Comparison of ENCODE assay signal across 1 cellular context in the genomic region with DNA sequence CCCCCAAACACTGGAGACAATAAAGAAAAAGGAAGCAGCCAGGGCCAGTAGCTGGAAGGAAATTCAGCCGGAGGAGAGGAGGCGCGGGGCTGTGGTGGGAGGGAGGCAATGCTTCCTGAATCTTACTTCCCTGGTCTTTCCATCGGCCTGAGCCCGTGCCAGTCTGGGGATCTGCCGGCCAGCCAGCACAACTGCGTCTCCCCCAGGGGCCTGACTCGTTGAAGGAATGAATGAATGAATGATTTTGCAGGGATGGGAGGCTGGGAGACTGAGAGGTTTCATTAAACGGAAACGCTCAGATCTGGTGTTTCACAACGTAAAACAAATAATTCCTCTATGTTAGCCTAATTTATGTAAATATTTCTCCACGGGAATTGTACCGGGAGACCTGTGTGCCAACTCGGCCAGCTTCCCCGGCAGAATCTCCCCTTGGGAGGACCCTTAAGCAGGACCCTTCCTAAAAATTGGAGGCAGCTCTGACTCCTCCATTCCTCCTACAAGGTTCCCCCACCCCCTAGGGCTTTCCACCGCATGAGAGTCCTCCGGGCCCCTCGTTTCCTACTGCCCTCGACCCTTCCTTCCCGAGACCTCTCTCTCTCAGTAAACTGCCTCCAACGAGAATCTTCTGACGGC.
TF ChIP-seq lines count a peak whose summit lies in the region.

No MANE protein-coding gene starts in this region.

TF ChIP-seq in GM23338, 12 proteins besides CTCF, POLR2A, EP300 and RAD21 (continued from another document):
- TF ChIP-seq, protein P1, sequence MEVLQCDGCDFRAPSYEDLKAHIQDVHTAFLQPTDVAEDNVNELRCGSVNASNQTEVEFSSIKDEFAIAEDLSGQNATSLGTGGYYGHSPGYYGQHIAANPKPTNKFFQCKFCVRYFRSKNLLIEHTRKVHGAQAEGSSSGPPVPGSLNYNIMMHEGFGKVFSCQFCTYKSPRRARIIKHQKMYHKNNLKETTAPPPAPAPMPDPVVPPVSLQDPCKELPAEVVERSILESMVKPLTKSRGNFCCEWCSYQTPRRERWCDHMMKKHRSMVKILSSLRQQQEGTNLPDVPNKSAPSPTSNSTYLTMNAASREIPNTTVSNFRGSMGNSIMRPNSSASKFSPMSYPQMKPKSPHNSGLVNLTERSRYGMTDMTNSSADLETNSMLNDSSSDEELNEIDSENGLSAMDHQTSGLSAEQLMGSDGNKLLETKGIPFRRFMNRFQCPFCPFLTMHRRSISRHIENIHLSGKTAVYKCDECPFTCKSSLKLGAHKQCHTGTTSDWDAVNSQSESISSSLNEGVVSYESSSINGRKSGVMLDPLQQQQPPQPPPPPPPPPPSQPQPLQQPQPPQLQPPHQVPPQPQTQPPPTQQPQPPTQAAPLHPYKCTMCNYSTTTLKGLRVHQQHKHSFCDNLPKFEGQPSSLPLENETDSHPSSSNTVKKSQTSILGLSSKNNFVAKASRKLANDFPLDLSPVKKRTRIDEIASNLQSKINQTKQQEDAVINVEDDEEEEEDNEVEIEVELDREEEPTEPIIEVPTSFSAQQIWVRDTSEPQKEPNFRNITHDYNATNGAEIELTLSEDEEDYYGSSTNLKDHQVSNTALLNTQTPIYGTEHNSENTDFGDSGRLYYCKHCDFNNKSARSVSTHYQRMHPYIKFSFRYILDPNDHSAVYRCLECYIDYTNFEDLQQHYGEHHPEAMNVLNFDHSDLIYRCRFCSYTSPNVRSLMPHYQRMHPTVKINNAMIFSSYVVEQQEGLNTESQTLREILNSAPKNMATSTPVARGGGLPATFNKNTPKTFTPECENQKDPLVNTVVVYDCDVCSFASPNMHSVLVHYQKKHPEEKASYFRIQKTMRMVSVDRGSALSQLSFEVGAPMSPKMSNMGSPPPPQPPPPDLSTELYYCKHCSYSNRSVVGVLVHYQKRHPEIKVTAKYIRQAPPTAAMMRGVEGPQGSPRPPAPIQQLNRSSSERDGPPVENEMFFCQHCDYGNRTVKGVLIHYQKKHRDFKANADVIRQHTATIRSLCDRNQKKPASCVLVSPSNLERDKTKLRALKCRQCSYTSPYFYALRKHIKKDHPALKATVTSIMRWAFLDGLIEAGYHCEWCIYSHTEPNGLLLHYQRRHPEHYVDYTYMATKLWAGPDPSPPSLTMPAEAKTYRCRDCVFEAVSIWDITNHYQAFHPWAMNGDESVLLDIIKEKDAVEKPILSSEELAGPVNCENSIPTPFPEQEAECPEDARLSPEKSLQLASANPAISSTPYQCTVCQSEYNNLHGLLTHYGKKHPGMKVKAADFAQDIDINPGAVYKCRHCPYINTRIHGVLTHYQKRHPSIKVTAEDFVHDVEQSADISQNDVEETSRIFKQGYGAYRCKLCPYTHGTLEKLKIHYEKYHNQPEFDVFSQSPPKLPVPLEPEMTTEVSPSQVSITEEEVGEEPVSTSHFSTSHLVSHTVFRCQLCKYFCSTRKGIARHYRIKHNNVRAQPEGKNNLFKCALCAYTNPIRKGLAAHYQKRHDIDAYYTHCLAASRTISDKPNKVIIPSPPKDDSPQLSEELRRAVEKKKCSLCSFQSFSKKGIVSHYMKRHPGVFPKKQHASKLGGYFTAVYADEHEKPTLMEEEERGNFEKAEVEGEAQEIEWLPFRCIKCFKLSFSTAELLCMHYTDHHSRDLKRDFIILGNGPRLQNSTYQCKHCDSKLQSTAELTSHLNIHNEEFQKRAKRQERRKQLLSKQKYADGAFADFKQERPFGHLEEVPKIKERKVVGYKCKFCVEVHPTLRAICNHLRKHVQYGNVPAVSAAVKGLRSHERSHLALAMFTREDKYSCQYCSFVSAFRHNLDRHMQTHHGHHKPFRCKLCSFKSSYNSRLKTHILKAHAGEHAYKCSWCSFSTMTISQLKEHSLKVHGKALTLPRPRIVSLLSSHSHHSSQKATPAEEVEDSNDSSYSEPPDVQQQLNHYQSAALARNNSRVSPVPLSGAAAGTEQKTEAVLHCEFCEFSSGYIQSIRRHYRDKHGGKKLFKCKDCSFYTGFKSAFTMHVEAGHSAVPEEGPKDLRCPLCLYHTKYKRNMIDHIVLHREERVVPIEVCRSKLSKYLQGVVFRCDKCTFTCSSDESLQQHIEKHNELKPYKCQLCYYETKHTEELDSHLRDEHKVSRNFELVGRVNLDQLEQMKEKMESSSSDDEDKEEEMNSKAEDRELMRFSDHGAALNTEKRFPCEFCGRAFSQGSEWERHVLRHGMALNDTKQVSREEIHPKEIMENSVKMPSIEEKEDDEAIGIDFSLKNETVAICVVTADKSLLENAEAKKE (CRISPR knock-in tag; IDR thresholded peaks at IDR 0.05), result no peak
- TF ChIP-seq JUNB (IDR thresholded peaks at IDR 0.05; ENCODE audit: unreplicated experiment), result no peak
- no peak for TF ChIP-seq EZH2 (IDR thresholded peaks at IDR 0.05; ENCODE audit: low read depth, unreplicated experiment)
- TF ChIP-seq ZNF114 (CRISPR knock-in tag; IDR thresholded peaks at IDR 0.05), result no peak
- no peak for TF ChIP-seq EZH2phosphoT487 (IDR thresholded peaks at IDR 0.05; ENCODE audit: unreplicated experiment)
